In the genomic region with DNA sequence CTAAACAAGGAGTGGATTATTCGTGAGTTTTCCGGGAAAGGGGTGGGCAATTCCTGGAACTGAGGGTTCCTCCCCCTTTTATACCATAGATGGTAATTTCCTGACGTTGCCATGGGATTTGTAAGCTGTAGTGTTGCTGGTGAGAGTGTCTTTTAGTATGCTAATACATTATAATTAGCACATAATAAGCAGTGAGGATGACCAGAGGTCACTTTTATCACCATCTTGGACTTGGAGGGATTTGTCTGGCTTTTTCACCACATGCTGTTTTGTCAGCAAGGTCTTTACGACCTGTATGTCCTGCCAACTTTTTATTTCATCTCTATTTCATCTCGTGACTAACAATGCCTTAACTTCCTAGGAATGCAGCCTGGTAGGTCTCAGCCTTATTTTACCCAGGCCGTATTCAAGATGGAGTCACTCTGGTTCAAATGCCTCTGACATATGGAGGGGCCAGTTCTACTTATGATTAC, we compare ENCODE assay signal across 17 cellular contexts.
DNase-seq lines count a peak whose midpoint lies in the region; TF ChIP-seq lines count a peak whose summit lies in the region.
"Had no signal": no experiment of that assay in that cellular context is flagged by ENCODE, and none has a peak within 500 bp of the region (broad histone marks: within the 10 kb centered on the region; RNA-seq: fewer than 3 reads in every experiment).

No MANE protein-coding gene starts in this region.

- POLR2A ChIA-PET in AG04449 (lab: Yijun Ruan, JAX), result no interaction called here

- H3K9me3 ChIP-seq in GM23248 (ENCODE audit: low read depth), result no peaks in the 10 kb centered on the region

- no peak overlapping the region for H3K4me2 ChIP-seq in GM23248 (ENCODE audit: unreplicated experiment)
- H3K4me2 ChIP-seq: KMS-11 had no signal

- no peaks in the 10 kb centered on the region for H3K79me2 ChIP-seq in GM23248 (ENCODE audit: insufficient read depth)

- no peak overlapping the region for H3K9ac ChIP-seq in GM23248
- H3K9ac ChIP-seq: KMS-11 had no signal

- no peaks in the 10 kb centered on the region for H3F3A ChIP-seq in GM23248 (ENCODE audit: insufficient read depth)

- H3K36me3 ChIP-seq in GM23248 (ENCODE audit: low read depth), result no peaks in the 10 kb centered on the region

- CTCF ChIA-PET in AG04449 (lab: Yijun Ruan, JAX), result no interaction called here

- H3K9me2 ChIP-seq in GM23248 (ENCODE audit: insufficient read depth), result no peaks in the 10 kb centered on the region

- peak; percentile 5 for DNase-seq in AG04449 (ENCODE audit: low read depth, low spot score)
- peak; percentile 28 for DNase-seq in GM23248
- DNase-seq in cardiac fibroblast (ENCODE audit: low read depth in 2 of 2), result peak; percentile 5 to 14
- peak; percentile 71 for DNase-seq in fibroblast of villous mesenchyme (ENCODE audit: low read depth)
- no peak for DNase-seq in NCI-H1694 treated with DMSO at 0.1 percent for 48 hours (lab: John Stamatoyannopoulos, UW)
- DNase-seq in AG20443 (ENCODE audit: low spot score), result no peak
- DNase-seq in NCI-H526 (lab: John Stamatoyannopoulos, UW), result no peak
- DNase-seq in ecto neural progenitor cell (ENCODE audit: low spot score), result no peak
- DNase-seq: AML-193; CD4-positive, CD25-positive, alpha-beta regulatory T cell; DMS53; MM.1S; NCI-H1105 treated with DMSO at 0.1 percent for 48 hours; NCI-H1930; NCI-H2171 treated with DMSO at 0.1 percent for 48 hours; SIG-M5 had no signal

- no peaks in the 10 kb centered on the region for H4K20me1 ChIP-seq in GM23248 (ENCODE audit: insufficient read depth)

- no peak overlapping the region for H2AFZ ChIP-seq in GM23248

- peaks cover 5% of the 10 kb centered on the region; the same call in 1 of the 2 replicates for H3K4me1 ChIP-seq in GM23248 (ENCODE audit: insufficient read depth)

- H3K27ac ChIP-seq in GM23248, result no peak overlapping the region
- H3K27ac ChIP-seq: KMS-11 had no signal

- H3K4me3 ChIP-seq in AG04449 (ENCODE audit: low read depth, low read length), result no peak overlapping the region
- no peak overlapping the region for H3K4me3 ChIP-seq in GM23248
- H3K4me3 ChIP-seq in cardiac fibroblast (replicated peaks in 1 of 2; ENCODE audit: low read depth in 2 of 2, low read length in 2 of 2), result no peak overlapping the region
- H3K4me3 ChIP-seq in fibroblast of villous mesenchyme (ENCODE audit: low read depth, low read length), result no peak overlapping the region

- TF ChIP-seq CTCF in AG04449 (IDR thresholded peaks at IDR 0.05; ENCODE audit: insufficient read depth, low read length, missing control alignments) (no peak), cardiac fibroblast (IDR thresholded peaks at IDR 0.05; ENCODE audit: low read depth, low read length) (no peak), fibroblast of villous mesenchyme (IDR thresholded peaks at IDR 0.05; ENCODE audit: insufficient read depth, low read depth, low read length) (no peak)

- 73 to 75% methylated on average over 6 of the region's 6 CpGs for WGBS in GM23248 (ENCODE audit: low coverage in 1 of 2, low lambda C conversion rate in 2 of 2, missing lambda C conversion rate in 2 of 2), 2 experiments

- in situ Hi-C loops in GM23248 (cut with MboI), result no loop called here

- no peaks in the 10 kb centered on the region for H3K27me3 ChIP-seq in GM23248 (replicated peaks; ENCODE audit: insufficient read depth)

Comparison
In these comparisons a context has a peak if more than half of its experiments do, and no peak if none do; other contexts are left out.
1. DNase-seq: peak in AG04449 (single experiment), GM23248 (single experiment), cardiac fibroblast (2 of 2) and fibroblast of villous mesenchyme (single experiment); none in NCI-H1694 treated with DMSO at 0.1 percent for 48 hours (single experiment), AG20443 (single experiment), NCI-H526 (0 of 2) and ecto neural progenitor cell (single experiment).